9 cellular contexts compared by ENCODE assay signal in the genomic region with DNA sequence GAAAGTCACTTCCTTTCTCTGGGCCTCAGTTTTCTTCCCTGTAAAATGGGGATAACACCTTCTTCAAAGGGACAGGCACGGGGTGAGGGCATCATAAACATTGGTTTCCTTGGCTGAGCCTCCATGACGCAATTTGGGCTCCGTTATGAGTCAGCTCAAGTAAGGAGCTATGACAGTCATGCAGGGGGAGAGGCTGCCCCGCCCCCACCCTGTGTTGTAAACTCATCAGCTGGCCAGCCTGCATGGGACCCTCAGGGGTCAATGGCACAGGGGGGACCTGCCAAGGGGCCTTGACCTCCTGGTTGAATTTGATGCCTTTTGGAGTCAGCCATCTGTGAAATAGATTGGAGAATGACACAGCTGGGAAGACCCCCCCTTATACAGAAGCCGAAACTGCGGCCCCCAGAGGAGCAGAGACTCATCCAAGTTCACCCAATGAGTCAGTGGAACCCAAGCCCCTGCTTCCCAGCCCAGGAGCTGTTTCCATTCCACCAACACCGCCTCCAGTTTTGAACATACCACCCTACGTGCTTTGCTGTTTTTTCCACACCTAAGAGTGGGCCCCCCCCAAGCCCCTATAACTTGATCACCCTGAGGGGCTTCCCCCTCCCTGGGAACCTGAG. TPM values are rescaled to one million over a fixed set of nuclear protein-coding genes. Genes with fewer than 3 reads are reported as not detected.
DNase-seq lines count a peak whose midpoint lies in the region; ATAC-seq and TF ChIP-seq lines count a peak whose summit lies in the region.
"Had no signal": no experiment of that assay in that cellular context is flagged by ENCODE, and none has a peak within 500 bp of the region (broad histone marks: within the 10 kb centered on the region; RNA-seq: fewer than 3 reads in every experiment).

No MANE protein-coding gene starts in this region.

- no peak overlapping the region for H3K9ac ChIP-seq in H9 (ENCODE audit: extremely low read depth, insufficient read length, low read length)

- H3K79me1 ChIP-seq in H9 (ENCODE audit: insufficient read depth, low read depth, low read length, poor library complexity, severe bottlenecking), result no peaks in the 10 kb centered on the region

- H4K91ac ChIP-seq in H9 (ENCODE audit: insufficient read length, low read depth, low read length), result no peak overlapping the region

- H3T11ph ChIP-seq in H9 (ENCODE audit: low read length), result no peak overlapping the region

- peaks cover 0 to 69% (median 18%) of the 10 kb centered on the region in 4 donors for H3K4me1 Mint-ChIP-seq in CD4-positive, CD25-positive, alpha-beta regulatory T cell
- H3K4me1 Mint-ChIP-seq in H9, result peaks cover 15 to 23% of the 10 kb centered on the region in 2 experiments

- no peak overlapping the region for H3K23ac ChIP-seq in H9 (ENCODE audit: insufficient read length, low read depth, low read length)

- no peak overlapping the region for H3K56ac ChIP-seq in H9 (ENCODE audit: insufficient read length, low read depth, low read length)

- H3K4me1 ChIP-seq in CD4-positive, CD25-positive, alpha-beta regulatory T cell (ENCODE audit: control insufficient read depth, insufficient read depth, low read length, poor library complexity, severe bottlenecking), result peaks cover 31% of the 10 kb centered on the region
- peaks cover 46% of the 10 kb centered on the region for H3K4me1 ChIP-seq in osteoblast (ENCODE audit: insufficient read depth, low read length)
- peaks cover 2% of the 10 kb centered on the region; the same call in 1 of the 2 replicates for H3K4me1 ChIP-seq in H9 (ENCODE audit: insufficient read depth, low read length)

- H3K4me3 ChIP-seq in CD4-positive, CD25-positive, alpha-beta regulatory T cell (ENCODE audit: low read depth, low read length), result no peak overlapping the region
- no peak overlapping the region for H3K4me3 ChIP-seq in osteoblast (ENCODE audit: insufficient read depth, low read length)

- no peak overlapping the region for H2BK5ac ChIP-seq in H9 (ENCODE audit: insufficient read length, low read length)

- DNase-seq in CD4-positive, CD25-positive, alpha-beta regulatory T cell, result peak in 2 of 3 donors; percentile 13 to 73
- peak; percentile 79 to 83 for DNase-seq in NOMO-1 (lab: John Stamatoyannopoulos, UW; ENCODE audit: unreplicated experiment in 2 of 2)
- DNase-seq in activated T-helper 9 cell treated with anti-CD3 and anti-CD28 coated beads, Interleukin-2, amount 50 U/mL, for 16 hours (ENCODE audit: low read depth), result peak; percentile 68
- peak; percentile 91 for DNase-seq in osteoblast (ENCODE audit: insufficient read length, low spot score, missing footprints)
- no peak for DNase-seq in hypothalamus (lab: John Stamatoyannopoulos, UW)
- DNase-seq in H9, result no peak
- DNase-seq: naive B cell had no signal

- H3K9me3 Mint-ChIP-seq in CD4-positive, CD25-positive, alpha-beta regulatory T cell, result peaks cover 0 to 2% (median 0%) of the 10 kb centered on the region in 7 donors
- H3K9me3 Mint-ChIP-seq in H9, result no peaks in the 10 kb centered on the region
- H3K9me3 Mint-ChIP-seq: naive B cell had no signal

- no peaks in the 10 kb centered on the region for H3K36me3 ChIP-seq in CD4-positive, CD25-positive, alpha-beta regulatory T cell (ENCODE audit: control insufficient read depth, insufficient read depth, low read length)
- no peaks in the 10 kb centered on the region for H3K36me3 ChIP-seq in osteoblast (ENCODE audit: insufficient read depth, low read length)

- WGBS in H9 (ENCODE audit: extremely low coverage, insufficient read length, low lambda C conversion rate), result no CpG with 5 or more reads among the region's 8 CpGs

- peaks cover 23% of the 10 kb centered on the region for H3K79me2 ChIP-seq in osteoblast (ENCODE audit: insufficient read depth, low read length)
- H3K79me2 ChIP-seq in H9 (ENCODE audit: insufficient read depth, low read length), result no peaks in the 10 kb centered on the region

- H3K27me3 ChIP-seq in CD4-positive, CD25-positive, alpha-beta regulatory T cell (ENCODE audit: control insufficient read depth, insufficient read depth, low read length), result no peaks in the 10 kb centered on the region
- H3K27me3 ChIP-seq in osteoblast (ENCODE audit: insufficient read depth, low read length) (no peaks in the 10 kb centered on the region), H9 (ENCODE audit: insufficient read depth, low read length) (no peaks in the 10 kb centered on the region)

- peak overlapping the region in 1 of 4 donors; percentile 52 for H3K4me3 Mint-ChIP-seq in CD4-positive, CD25-positive, alpha-beta regulatory T cell
- H3K4me3 Mint-ChIP-seq in H9, result no peak overlapping the region
- H3K4me3 Mint-ChIP-seq: naive B cell had no signal

- peaks cover 4% of the 10 kb centered on the region for H3K27me3 Mint-ChIP-seq in CD4-positive, CD25-positive, alpha-beta regulatory T cell
- H3K27me3 Mint-ChIP-seq in H9 (ENCODE audit: low read depth), result peaks cover 3% of the 10 kb centered on the region

- H4K8ac ChIP-seq in H9 (replicated peaks; ENCODE audit: insufficient read length, low read depth, low read length), result no peak overlapping the region

- ATAC-seq in CD4-positive, CD25-positive, alpha-beta regulatory T cell (ENCODE audit: low read depth in 2 of 2), result peak; percentile 15 to 25
- ATAC-seq in GM21360 (IDR thresholded peaks at IDR 0.05; ENCODE audit: unreplicated experiment) (no peak), GM19023 (IDR thresholded peaks at IDR 0.05; ENCODE audit: unreplicated experiment) (no peak)

- H2BK12ac ChIP-seq in H9 (ENCODE audit: insufficient read length, low read depth, low read length), result no peak overlapping the region

- H4K20me1 ChIP-seq in osteoblast (ENCODE audit: insufficient read depth, low read length) (no peaks in the 10 kb centered on the region), H9 (ENCODE audit: control insufficient read depth, insufficient read depth, insufficient read length) (no peaks in the 10 kb centered on the region)

- H3K27ac ChIP-seq in CD4-positive, CD25-positive, alpha-beta regulatory T cell (ENCODE audit: insufficient read depth, low read length, poor library complexity, severe bottlenecking), result no peak overlapping the region
- H3K27ac ChIP-seq in osteoblast (ENCODE audit: low read depth, low read length), result peak overlapping the region; percentile 42
- no peak overlapping the region for H3K27ac ChIP-seq in H9 (ENCODE audit: insufficient read length, low read depth, low read length)

- no peak overlapping the region for H2AFZ ChIP-seq in osteoblast (ENCODE audit: low read length)
- no peak overlapping the region for H2AFZ ChIP-seq in H9 (ENCODE audit: low read length)

- H3K23me2 ChIP-seq in H9 (ENCODE audit: insufficient read length, low read depth, low read length, poor library complexity, severe bottlenecking), result no peaks in the 10 kb centered on the region

- no peak overlapping the region for H3K14ac ChIP-seq in H9 (ENCODE audit: insufficient read depth, low read length)

- no peak overlapping the region for H2AK5ac ChIP-seq in H9 (ENCODE audit: insufficient read length, low read length)

- no peaks in the 10 kb centered on the region for H3K36me3 Mint-ChIP-seq in CD4-positive, CD25-positive, alpha-beta regulatory T cell
- no peaks in the 10 kb centered on the region for H3K36me3 Mint-ChIP-seq in H9 (ENCODE audit: insufficient read depth in 1 of 3, low read depth in 3 of 3)
- H3K36me3 Mint-ChIP-seq: naive B cell had no signal

- no peak overlapping the region for H2BK15ac ChIP-seq in H9 (ENCODE audit: low read depth, low read length)

- H3K9me3 ChIP-seq in CD4-positive, CD25-positive, alpha-beta regulatory T cell (ENCODE audit: control insufficient read depth in 2 of 2, low read length in 2 of 2), result no peaks in the 10 kb centered on the region
- H3K9me3 ChIP-seq in osteoblast (ENCODE audit: low read depth, low read length), result no peaks in the 10 kb centered on the region
- H3K9me3 ChIP-seq in H9 (ENCODE audit: control insufficient read depth, low read depth, low read length), result no peaks in the 10 kb centered on the region

- no peak overlapping the region for H4K5ac ChIP-seq in H9 (ENCODE audit: insufficient read length, low read depth, low read length)

- H2BK120ac ChIP-seq in H9 (ENCODE audit: low read depth, low read length, poor library complexity, severe bottlenecking), result no peak overlapping the region

- H3K27ac Mint-ChIP-seq in CD4-positive, CD25-positive, alpha-beta regulatory T cell, result peak overlapping the region in 2 of 3 donors; percentile 59 to 69
- H3K27ac Mint-ChIP-seq in H9, result peak overlapping the region in 1 of 3 experiments; percentile 72; a peak in 1 of 7 replicates

- no peak overlapping the region for H3K18ac ChIP-seq in H9 (ENCODE audit: insufficient read length, low read depth, low read length)

- no peak overlapping the region for H3K4ac ChIP-seq in H9 (ENCODE audit: low read depth, low read length)

- peak overlapping the region; percentile 39 for H3K4me2 ChIP-seq in osteoblast (ENCODE audit: insufficient read depth, low read length)
- no peak overlapping the region for H3K4me2 ChIP-seq in H9 (ENCODE audit: insufficient read depth, insufficient read length, low read length)

- no peak overlapping the region for H2BK20ac ChIP-seq in H9 (ENCODE audit: low read depth, low read length, poor library complexity, severe bottlenecking)

- TF ChIP-seq CTCF in osteoblast (IDR thresholded peaks at IDR 0.05; ENCODE audit: extremely low read depth, low read depth, low read length) (no peak), H9 (conservative IDR thresholded peaks at IDR 0.05) (no peak)

RNA-seq across cellular contexts. Expression of a gene that starts 36.8 kb away (rescaled TPM):
- total RNA-seq in CD4-positive, CD25-positive, alpha-beta regulatory T cell, result 268 TPM
- 10 to 100 TPM; 12.0 to 23.3 (median 15.8) TPM for polyA plus RNA-seq in CD4-positive, CD25-positive, alpha-beta regulatory T cell
- total RNA-seq in osteoblast, result 1.8 and 3.6 TPM in 2 replicates
- 0.33 and 0.35 TPM in 2 replicates for total RNA-seq in H9 (2021)

Comparison
In these comparisons a context has a peak if more than half of its experiments do, and no peak if none do; other contexts are left out.
1. ATAC-seq: peak in CD4-positive, CD25-positive, alpha-beta regulatory T cell (2 of 2); none in GM21360 (single experiment) and GM19023 (single experiment).
2. DNase-seq: peak in CD4-positive, CD25-positive, alpha-beta regulatory T cell (2 of 3), NOMO-1 (2 of 2), activated T-helper 9 cell treated with anti-CD3 and anti-CD28 coated beads, Interleukin-2, amount 50 U/mL, for 16 hours (single experiment) and osteoblast (single experiment); none in hypothalamus (0 of 51) and H9 (single experiment).
3. RNA of a gene that starts 36.8 kb away (total RNA-seq): 268 TPM in CD4-positive, CD25-positive, alpha-beta regulatory T cell (single experiment); 1.8 to 3.6 TPM in osteoblast and 0.33 to 0.35 TPM in H9; every median in the first group is over 10 times any median in the second.